22 cellular contexts compared by ENCODE assay signal in genomic region chr9:91694081-91694870, GRCh38.
"Had no signal": no experiment of that assay in that cellular context is flagged by ENCODE, and none has a peak within 500 bp of the region (broad histone marks: within the 10 kb centered on the region; RNA-seq: fewer than 3 reads in every experiment).

No MANE protein-coding gene starts in this region.

- H3K27ac ChIP-seq: body of pancreas, neutrophil, skin epidermis, suprapubic skin had no signal

- DNase-seq: activated CD4-positive, CD25-positive, alpha-beta regulatory T cell; activated CD8-positive, alpha-beta memory T cell treated with anti-CD3 and anti-CD28 coated beads, Interleukin-2, amount 50 U/mL, for 48 hours; activated naive CD8-positive, alpha-beta T cell treated with anti-CD3 and anti-CD28 coated beads for 36 hours; amygdala; body of pancreas; cerebellar nuclear complex; foreskin melanocyte; head of caudate nucleus; kidney glomerular epithelial cell; left ventricle myocardium superior; natural killer cell; posterior cingulate gyrus; stimulated activated CD4-positive, alpha-beta T cell treated with anti-CD3 and anti-CD28 coated beads, Interleukin-15, amount 100 ng/mL, for 24 hours; stimulated activated CD4-positive, alpha-beta T cell treated with anti-CD3 and anti-CD28 coated beads, Interleukin-4, amount 100 ng/mL, for 1 hour; stimulated activated naive CD4-positive, alpha-beta T cell treated with Interleukin-2 at 50 U/mL for 16 hours; trophoblast cell had no signal

- H3K27me3 Mint-ChIP-seq: activated naive CD8-positive, alpha-beta T cell treated with anti-CD3 and anti-CD28 coated beads for 36 hours had no signal

- H3K27ac Mint-ChIP-seq: activated naive CD8-positive, alpha-beta T cell treated with anti-CD3 and anti-CD28 coated beads for 36 hours; dendritic cell treated with granulocyte-macrophage colony-stimulating factor and Interleukin-4, amounts not matched to agents 40 ng/mL and 50 ng/mL, for 4 days had no signal

- H3K9me3 ChIP-seq: body of pancreas, neutrophil, suprapubic skin had no signal

- ATAC-seq: body of pancreas, natural killer cell had no signal

- H3K36me3 Mint-ChIP-seq: activated naive CD8-positive, alpha-beta T cell treated with anti-CD3 and anti-CD28 coated beads for 36 hours; memory B cell; natural killer cell had no signal

- H3K27me3 ChIP-seq: body of pancreas, neutrophil, suprapubic skin had no signal

- H3K4me3 ChIP-seq: body of pancreas, skin epidermis, suprapubic skin had no signal

- H3K36me3 ChIP-seq: neutrophil, suprapubic skin had no signal

- H3K4me3 Mint-ChIP-seq: activated CD4-positive, alpha-beta T cell treated with anti-CD3 and anti-CD28 coated beads, Interleukin-2, amount 10 ng/mL, durations not matched to agents 24 days and 14 days; activated naive CD8-positive, alpha-beta T cell treated with anti-CD3 and anti-CD28 coated beads for 36 hours; dendritic cell treated with granulocyte-macrophage colony-stimulating factor and Interleukin-4, amounts not matched to agents 40 ng/mL and 50 ng/mL, for 4 days; memory B cell; natural killer cell had no signal

- H3K9me3 Mint-ChIP-seq: activated naive CD8-positive, alpha-beta T cell treated with anti-CD3 and anti-CD28 coated beads for 36 hours; dendritic cell treated with granulocyte-macrophage colony-stimulating factor and Interleukin-4, amounts not matched to agents 40 ng/mL and 50 ng/mL, for 4 days; memory B cell; natural killer cell had no signal

- H3K4me1 ChIP-seq: body of pancreas, suprapubic skin had no signal
